Comparison of ENCODE assay signal across 13 cellular contexts in the genomic region with DNA sequence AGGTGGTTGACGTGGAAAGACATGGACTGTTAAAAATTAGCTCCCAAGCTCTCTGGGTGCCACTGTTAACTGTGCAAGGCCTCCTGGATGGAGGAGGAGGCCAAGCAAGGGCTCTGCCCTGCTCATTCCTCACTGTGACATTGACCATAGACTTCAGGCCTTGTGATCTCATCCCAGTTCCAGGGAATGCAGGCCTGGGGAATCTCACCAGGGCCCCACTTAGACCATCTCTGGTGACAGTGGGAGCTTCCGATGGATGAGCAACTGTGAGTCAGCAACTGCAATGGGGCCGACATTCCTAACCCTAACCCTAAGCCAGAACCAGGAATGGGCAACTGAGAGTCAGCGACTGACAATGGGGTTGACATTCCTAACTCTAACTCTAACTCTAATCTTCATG. TPM values are rescaled to one million over a fixed set of nuclear protein-coding genes. Genes with fewer than 3 reads are reported as not detected.
A peak's percentile ranks its signal among the peaks of the same experiment; 100 is the strongest.
DNase-seq lines count a peak whose midpoint lies in the region; ATAC-seq and TF ChIP-seq lines count a peak whose summit lies in the region.
"Had no signal": no experiment of that assay in that cellular context is flagged by ENCODE, and none has a peak within 500 bp of the region (broad histone marks: within the 10 kb centered on the region; RNA-seq: fewer than 3 reads in every experiment).

No MANE protein-coding gene starts in this region.

- H3K27ac ChIP-seq in cardiac muscle cell (peak overlapping the region; percentile 49), vagina (no peak overlapping the region)
- H3K27ac ChIP-seq: tibial artery had no signal

- no peaks in the 10 kb centered on the region for H3K36me3 Mint-ChIP-seq in activated B cell treated with CpG ODN at 0.5 μM for 24 hours (ENCODE audit: low read depth)

- CTCF ChIA-PET in activated B cell treated with CpG ODN at 0.5 μM for 24 hours (lab: Charles Lee): no interaction called here

- H3K4me1 ChIP-seq in cardiac muscle cell (ENCODE audit: low read depth): peaks cover 48% of the 10 kb centered on the region
- H3K4me1 ChIP-seq in vagina: no peaks in the 10 kb centered on the region
- H3K4me1 ChIP-seq: tibial artery had no signal

- ATAC-seq in activated B cell treated with CpG ODN at 0.5 μM for 24 hours (ENCODE audit: low read depth) (no peak), GM18861 (IDR thresholded peaks at IDR 0.05; ENCODE audit: unreplicated experiment) (no peak), left colon (no peak)

- H3K4me1 Mint-ChIP-seq in activated B cell treated with CpG ODN at 0.5 μM for 24 hours: peaks cover 26% of the 10 kb centered on the region

- peak overlapping the region; percentile 89 for H3K27ac Mint-ChIP-seq in activated B cell treated with CpG ODN at 0.5 μM for 24 hours

- TF ChIP-seq POLR2A in vagina (IDR thresholded peaks at IDR 0.05): no peak

- H3K9me3 ChIP-seq in cardiac muscle cell (ENCODE audit: low read depth): no peaks in the 10 kb centered on the region
- H3K9me3 ChIP-seq in vagina: no peaks in the 10 kb centered on the region
- H3K9me3 ChIP-seq: tibial artery had no signal

- no peaks in the 10 kb centered on the region for H3K36me3 ChIP-seq in cardiac muscle cell
- no peaks in the 10 kb centered on the region for H3K36me3 ChIP-seq in vagina
- H3K36me3 ChIP-seq: tibial artery had no signal

- peak overlapping the region; percentile 60 for H3K4me3 Mint-ChIP-seq in activated B cell treated with CpG ODN at 0.5 μM for 24 hours

- TF ChIP-seq CTCF in cardiac muscle cell (IDR thresholded peaks at IDR 0.05; ENCODE audit: low read depth, low read length) (no peak), activated B cell treated with CpG ODN at 0.5 μM for 24 hours (IDR thresholded peaks at IDR 0.05) (no peak), fibroblast of villous mesenchyme (IDR thresholded peaks at IDR 0.05; ENCODE audit: insufficient read depth, low read depth, low read length) (no peak), vagina (IDR thresholded peaks at IDR 0.05) (no peak)

- peaks cover 3% of the 10 kb centered on the region for H3K9me3 Mint-ChIP-seq in activated B cell treated with CpG ODN at 0.5 μM for 24 hours

- intact Hi-C loops in cardiac septum (cut with DNase I) (no loop called here), activated B cell treated with CpG ODN at 0.5 μM for 24 hours (cut with micrococcal nuclease) (no loop called here), vagina (cut with DNase I) (no loop called here), left colon (cut with DNase I, micrococcal nuclease) (no loop called here)

- POLR2A ChIA-PET in activated B cell treated with CpG ODN at 0.5 μM for 24 hours (lab: Charles Lee): no interaction called here

- DNase-seq in cardiac muscle cell (ENCODE audit: low read depth in 1 of 2, low spot score in 1 of 2) (no peak), cardiac septum (ENCODE audit: low spot score) (no peak), activated B cell treated with CpG ODN at 0.5 μM for 24 hours (no peak), fibroblast of villous mesenchyme (ENCODE audit: low read depth) (peak; percentile 73), vagina (ENCODE audit: extremely low spot score in 2 of 2) (peak; percentile 52 to 82), NCI-H2196 (lab: John Stamatoyannopoulos, UW; ENCODE audit: unreplicated experiment) (no peak), left colon (no peak)
- DNase-seq: aorta, NCI-H2081, tibial artery had no signal

- no peaks in the 10 kb centered on the region for H3K27me3 Mint-ChIP-seq in activated B cell treated with CpG ODN at 0.5 μM for 24 hours

- H3K27me3 ChIP-seq in cardiac muscle cell (no peaks in the 10 kb centered on the region), vagina (no peaks in the 10 kb centered on the region)

- H3K4me3 ChIP-seq in cardiac muscle cell (no peak overlapping the region), fibroblast of villous mesenchyme (ENCODE audit: low read depth, low read length) (no peak overlapping the region), vagina (no peak overlapping the region)
- H3K4me3 ChIP-seq: tibial artery had no signal

RNA-seq across cellular contexts. Expression of a gene that starts 50.4 kb away (rescaled TPM):
- total RNA-seq in cardiac muscle cell (not detected in 2 replicates), cardiac septum (not detected), activated B cell treated with CpG ODN at 0.5 μM for 24 hours (not detected in 2 replicates), fibroblast of villous mesenchyme (not detected in 2 replicates), vagina (not detected), left colon (not detected)
- not detected in 2 replicates for polyA plus RNA-seq in cardiac muscle cell
- total RNA-seq: activated CD8-positive, alpha-beta memory T cell treated with anti-CD3 and anti-CD28 coated beads for 36 hours; aorta; T-helper 1 cell treated with Interleukin-12 subunit alpha and Interleukin-12 subunit beta and Interleukin-4 antibody, amounts not matched to agents 30 ng/mL and 1 ng/mL, for 36 hours had no signal
- polyA plus RNA-seq: aorta had no signal

Comparison
In these comparisons a context has a peak if more than half of its experiments do, and no peak if none do; other contexts are left out.
1. DNase-seq: peak in fibroblast of villous mesenchyme (single experiment) and vagina (2 of 2); none in cardiac muscle cell (0 of 2), cardiac septum (single experiment), activated B cell treated with CpG ODN at 0.5 μM for 24 hours (single experiment), NCI-H2196 (single experiment) and left colon (0 of 2).